ENCODE assay signal across 8 cellular contexts in the genomic region with DNA sequence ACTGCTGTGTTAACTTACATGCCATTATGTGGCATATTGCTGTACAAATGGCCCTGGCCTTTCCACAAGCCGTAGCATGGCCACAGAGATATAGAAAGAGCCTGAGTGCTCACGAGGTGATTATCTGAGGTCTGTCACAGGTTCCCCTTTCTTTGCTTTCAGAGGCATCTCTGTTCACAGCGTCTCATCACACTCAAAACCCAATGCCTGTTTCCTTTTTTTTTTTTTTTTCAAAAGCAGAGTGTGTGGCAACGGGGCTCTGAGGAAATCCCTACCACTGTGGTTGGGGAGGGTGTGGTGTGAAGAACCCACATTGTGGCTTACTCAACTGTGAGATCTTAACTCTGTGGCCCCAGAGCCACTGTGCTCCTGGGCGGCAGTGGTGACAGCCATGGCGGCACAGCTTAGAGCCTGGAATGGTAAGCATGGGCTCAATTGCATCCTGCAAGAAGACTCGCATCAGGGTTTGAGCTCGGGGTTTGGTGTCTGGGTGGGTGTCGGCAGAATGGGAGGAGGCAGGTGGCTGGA. TPM values are rescaled to one million over a fixed set of nuclear protein-coding genes. Genes with fewer than 3 reads are reported as not detected.
DNase-seq lines count a peak whose midpoint lies in the region; ATAC-seq and TF ChIP-seq lines count a peak whose summit lies in the region.

No MANE protein-coding gene starts in this region.

- H4K20me1 ChIP-seq in BLaER1 treated with 17β-estradiol and CSF1 and Interleukin-3, amounts not matched to agents 10 nM and 100 nM, result peaks cover 0 to 15% (median 0%) of the 10 kb centered on the region in 11 experiments; a peak in 6 of 22 replicates

- peak overlapping the region; percentile 69 for H3K4me3 Mint-ChIP-seq in memory B cell

- intact Hi-C loops in transverse colon (cut with DNase I; ENCODE audit: low total_unique reads), result no loop called here

- no peak for TF ChIP-seq POLR2A in transverse colon (IDR thresholded peaks at IDR 0.05)

- TF ChIP-seq CTCF in transverse colon (IDR thresholded peaks at IDR 0.05), result no peak

- no peak for TF ChIP-seq EP300 in transverse colon (IDR thresholded peaks at IDR 0.05; ENCODE audit: low read depth)

- peak overlapping the region; percentile 42 to 95 (median 87) for H3K4me2 ChIP-seq in BLaER1 treated with 17β-estradiol and CSF1 and Interleukin-3, amounts not matched to agents 10 nM and 100 nM

- H3K4me1 Mint-ChIP-seq in memory B cell, result peaks cover 25% of the 10 kb centered on the region

- no peaks in the 10 kb centered on the region for H3K36me3 ChIP-seq in BLaER1 treated with 17β-estradiol and CSF1 and Interleukin-3, amounts not matched to agents 10 nM and 100 nM
- H3K36me3 ChIP-seq in HUES48 (ENCODE audit: control insufficient read depth, insufficient read depth, low read length) (no peaks in the 10 kb centered on the region), transverse colon (no peaks in the 10 kb centered on the region)

- H3K4me1 ChIP-seq in BLaER1 treated with 17β-estradiol and CSF1 and Interleukin-3, amounts not matched to agents 10 nM and 100 nM, result peaks cover 16 to 99% (median 68%) of the 10 kb centered on the region in 10 experiments
- H3K4me1 ChIP-seq in HUES48 (ENCODE audit: control insufficient read depth, insufficient read depth, low read length) (no peaks in the 10 kb centered on the region), transverse colon (no peaks in the 10 kb centered on the region)

- peaks cover 61 to 94% (median 83%) of the 10 kb centered on the region in 11 experiments for H3K27me3 ChIP-seq in BLaER1 treated with 17β-estradiol and CSF1 and Interleukin-3, amounts not matched to agents 10 nM and 100 nM
- no peaks in the 10 kb centered on the region for H3K27me3 ChIP-seq in HUES48 (ENCODE audit: control insufficient read depth, insufficient read depth, low read length)
- no peaks in the 10 kb centered on the region for H3K27me3 ChIP-seq in transverse colon

- peaks cover 0 to 6% (median 0%) of the 10 kb centered on the region in 11 experiments; a peak in 1 of 22 replicates for H3K9me3 ChIP-seq in BLaER1 treated with 17β-estradiol and CSF1 and Interleukin-3, amounts not matched to agents 10 nM and 100 nM (replicated peaks in 1 of 11)
- H3K9me3 ChIP-seq in HUES48 (ENCODE audit: control insufficient read depth, insufficient read depth, low read length), result peaks cover 14% of the 10 kb centered on the region
- no peaks in the 10 kb centered on the region for H3K9me3 ChIP-seq in transverse colon

- in situ Hi-C loops in transverse colon (cut with MboI; ENCODE audit: low pct_ligation_motif_present in 1 of 4, low pct_unique_long_range_greater_than_20kb in 1 of 4, low sequenced_read_pairs in 3 of 4), result no loop called here

- no peaks in the 10 kb centered on the region for H3K9me3 Mint-ChIP-seq in memory B cell

- H3K27ac Mint-ChIP-seq in memory B cell, result peak overlapping the region; percentile 97

- 65% methylated on average over 9 of the region's 9 CpGs; no CpG with 5 or more reads in 1 of the 2 donors for WGBS in transverse colon (ENCODE audit: low coverage in 1 of 2), 2 donors

- DNase-seq in activated CD8-positive, alpha-beta memory T cell treated with anti-CD3 and anti-CD28 coated beads for 4 hours (ENCODE audit: low read depth in 2 of 2), result peak; percentile 43 to 44
- DNase-seq in memory B cell (ENCODE audit: low spot score in 2 of 2) (peak; percentile 46 to 59), transverse colon (peak; percentile 41), DMS114 treated with DMSO at 0.1 percent for 48 hours (lab: John Stamatoyannopoulos, UW; ENCODE audit: unreplicated experiment) (no peak), T1000 (lab: John Stamatoyannopoulos, UW) (no peak)

- peak; percentile 85 for ATAC-seq in GM21381 (IDR thresholded peaks at IDR 0.05; ENCODE audit: unreplicated experiment)
- peak; percentile 75 for ATAC-seq in memory B cell (ENCODE audit: low read depth)

- H3K36me3 Mint-ChIP-seq in memory B cell, result no peaks in the 10 kb centered on the region

- peak overlapping the region in 10 of 11 experiments; percentile 45 to 97 (median 88); a peak in 19 of 22 replicates for H3K27ac ChIP-seq in BLaER1 treated with 17β-estradiol and CSF1 and Interleukin-3, amounts not matched to agents 10 nM and 100 nM
- H3K27ac ChIP-seq in HUES48 (ENCODE audit: low read depth, low read length) (peak overlapping the region; percentile 71), transverse colon (no peak overlapping the region)

- peak overlapping the region in 7 of 10 experiments; percentile 44 to 71 (median 55); a peak in 13 of 20 replicates for H3K4me3 ChIP-seq in BLaER1 treated with 17β-estradiol and CSF1 and Interleukin-3, amounts not matched to agents 10 nM and 100 nM
- no peak overlapping the region for H3K4me3 ChIP-seq in HUES48 (ENCODE audit: low read depth, low read length)
- H3K4me3 ChIP-seq in transverse colon, result no peak overlapping the region

- peak overlapping the region in 10 of 11 experiments; percentile 10 to 89 (median 78); a peak in 18 of 22 replicates for H3K9ac ChIP-seq in BLaER1 treated with 17β-estradiol and CSF1 and Interleukin-3, amounts not matched to agents 10 nM and 100 nM
- no peak overlapping the region for H3K9ac ChIP-seq in HUES48 (ENCODE audit: low read depth, low read length)

- peaks cover 2% of the 10 kb centered on the region for H3K27me3 Mint-ChIP-seq in memory B cell

RNA-seq across cellular contexts. Expression of a gene that starts 30.8 kb away (rescaled TPM):
- total RNA-seq in transverse colon, result 1 to 10 TPM; 1.3 to 6.0 (median 2.5) TPM

Comparison
In these comparisons a context has a peak if more than half of its experiments do, and no peak if none do; other contexts are left out.
1. H3K27ac ChIP-seq: peak in BLaER1 treated with 17β-estradiol and CSF1 and Interleukin-3, amounts not matched to agents 10 nM and 100 nM (10 of 11) and HUES48 (single experiment); none in transverse colon (0 of 4).
2. H3K4me3 ChIP-seq: peak in BLaER1 treated with 17β-estradiol and CSF1 and Interleukin-3, amounts not matched to agents 10 nM and 100 nM (7 of 10); none in HUES48 (single experiment) and transverse colon (0 of 4).
3. DNase-seq: peak in activated CD8-positive, alpha-beta memory T cell treated with anti-CD3 and anti-CD28 coated beads for 4 hours (2 of 2), memory B cell (2 of 2) and transverse colon (single experiment); none in DMS114 treated with DMSO at 0.1 percent for 48 hours (single experiment) and T1000 (single experiment).